In the genomic region with DNA sequence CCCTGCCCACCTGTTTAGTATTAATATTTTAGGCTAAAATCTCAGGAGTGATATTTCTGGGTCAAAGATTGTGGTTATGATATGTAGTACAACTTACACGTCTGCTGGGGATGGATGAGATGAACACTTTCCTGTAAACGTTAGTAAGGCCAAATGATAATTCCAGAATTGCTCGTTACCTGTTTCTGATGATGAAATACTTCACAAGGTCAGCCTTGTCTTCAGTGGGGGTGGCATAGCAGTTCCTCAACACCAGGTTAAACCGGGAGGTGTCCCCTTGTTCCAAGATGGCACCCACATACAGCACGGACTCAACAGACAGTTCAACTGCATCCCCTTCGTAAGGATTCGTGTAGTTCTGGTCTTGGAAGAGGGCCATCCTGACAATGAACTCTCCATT, we compare ENCODE assay signal across 32 cellular contexts. TPM values are rescaled to one million over a fixed set of nuclear protein-coding genes. Genes with fewer than 3 reads are reported as not detected.
"Had no signal": no experiment of that assay in that cellular context is flagged by ENCODE, and none has a peak within 500 bp of the region (broad histone marks: within the 10 kb centered on the region; RNA-seq: fewer than 3 reads in every experiment).

No MANE protein-coding gene starts in this region.

- H3K27me3 ChIP-seq: stomach, suprapubic skin, testis, thyroid gland, tibial artery, tibial nerve, transverse colon, upper lobe of left lung, upper lobe of right lung, uterus, vagina had no signal

- H3K4me1 ChIP-seq: stomach, suprapubic skin, testis, thyroid gland, tibial artery, tibial nerve, transverse colon, upper lobe of left lung, upper lobe of right lung, uterus, vagina had no signal

- ATAC-seq: stimulated activated effector memory CD8-positive, alpha-beta T cell treated with anti-CD3 and anti-CD28 coated beads, Interleukin-12 subunit alpha, Interleukin-12 subunit beta, amount 100 ng/mL, for 72 hours; stimulated activated memory B cell treated with anti-CD40 and anti-IgM and Interleukin-4, amounts not matched to agents 10 μg/mL and 1 μg/mL and 100 μg/mL, for 72 hours; stimulated activated naive B cell treated with anti-CD40 and anti-IgM and Interleukin-4, amounts not matched to agents 10 μg/mL and 1 μg/mL and 100 μg/mL, for 72 hours; stimulated activated naive CD8-positive, alpha-beta T cell treated with anti-CD3 and anti-CD28 coated beads, Interleukin-15, amount 100 ng/mL, for 72 hours; stimulated activated naive CD8-positive, alpha-beta T cell treated with anti-CD3 and anti-CD28 coated beads, Interleukin-15, Interleukin-2, amounts not matched to agents 100 U/mL and 50 U/mL, for 24 hours; upper lobe of right lung had no signal

- H3K9me3 ChIP-seq: stomach, suprapubic skin, testis, thoracic aorta, thyroid gland, tibial artery, tibial nerve, transverse colon, upper lobe of left lung, upper lobe of right lung, uterus, vagina had no signal

- H3K36me3 ChIP-seq: stomach, suprapubic skin, thoracic aorta, thyroid gland, tibial artery, tibial nerve, transverse colon, upper lobe of left lung, upper lobe of right lung, uterus, vagina had no signal

- H3K36me3 Mint-ChIP-seq: stimulated activated effector memory CD8-positive, alpha-beta T cell treated with anti-CD3 and anti-CD28 coated beads, Interleukin-12 subunit alpha, Interleukin-12 subunit beta, amount 100 ng/mL, for 72 hours; stimulated activated memory B cell treated with anti-CD40 and anti-IgM and Interleukin-4, amounts not matched to agents 10 μg/mL and 1 μg/mL and 100 μg/mL, for 72 hours; stimulated activated naive B cell treated with anti-CD40 and anti-IgM and Interleukin-4, amounts not matched to agents 10 μg/mL and 1 μg/mL and 100 μg/mL, for 72 hours; type B pancreatic cell had no signal

- DNase-seq: stimulated activated CD4-positive, alpha-beta T cell treated with anti-CD3 and anti-CD28 coated beads, Interleukin-2, amount 100 ng/mL, for 48 hours; stimulated activated CD4-positive, alpha-beta T cell treated with anti-CD3 and anti-CD28 coated beads, Interleukin-4, amount 100 ng/mL, for 1 hour; stimulated activated CD4-positive, alpha-beta T cell treated with anti-CD3 and anti-CD28 coated beads, Interleukin-4, amount 100 ng/mL, for 24 hours; stimulated activated CD4-positive, alpha-beta T cell treated with anti-CD3 and anti-CD28 coated beads, Interleukin-4, amount 100 ng/mL, for 4 hours; stimulated activated CD8-positive, alpha-beta memory T cell treated with anti-CD3 and anti-CD28 coated beads, Interleukin-4, amount 100 ng/mL, for 48 hours; stimulated activated naive B cell treated with anti-CD40 and anti-IgM and Interleukin-4, amounts not matched to agents 10 μg/mL and 1 μg/mL and 100 μg/mL, for 72 hours; stimulated activated naive CD4-positive, alpha-beta T cell; stimulated activated naive CD4-positive, alpha-beta T cell treated with Interleukin-2 at 50 U/mL for 16 hours; stimulated activated naive CD8-positive, alpha-beta T cell treated with anti-CD3 and anti-CD28 coated beads, Interleukin-15, amount 100 ng/mL, for 72 hours; stimulated activated naive CD8-positive, alpha-beta T cell treated with anti-CD3 and anti-CD28 coated beads, Interleukin-15, Interleukin-2, amounts not matched to agents 100 U/mL and 50 U/mL, for 24 hours; stomach; substantia nigra; testis; thyroid gland; tibial artery; transverse colon; upper lobe of left lung; upper lobe of right lung; uterus had no signal

- H3K27ac ChIP-seq: stomach, suprapubic skin, testis, thoracic aorta, thyroid gland, tibial artery, tibial nerve, transverse colon, upper lobe of left lung, upper lobe of right lung, uterus, vagina had no signal

- H3K9me3 Mint-ChIP-seq: stimulated activated naive B cell treated with anti-CD40 and anti-IgM and Interleukin-4, amounts not matched to agents 10 μg/mL and 1 μg/mL and 100 μg/mL, for 72 hours; stimulated activated naive CD8-positive, alpha-beta T cell treated with anti-CD3 and anti-CD28 coated beads, Interleukin-15, Interleukin-2, amounts not matched to agents 100 ng/mL and 50 ng/mL, for 24 hours; type B pancreatic cell had no signal

- H3K27me3 Mint-ChIP-seq: stimulated activated naive CD8-positive, alpha-beta T cell treated with anti-CD3 and anti-CD28 coated beads, Interleukin-15, amount 100 ng/mL, for 72 hours; stimulated activated naive CD8-positive, alpha-beta T cell treated with anti-CD3 and anti-CD28 coated beads, Interleukin-15, Interleukin-2, amounts not matched to agents 100 ng/mL and 50 ng/mL, for 24 hours had no signal

- H3K4me3 ChIP-seq: stomach, suprapubic skin, testis, thoracic aorta, thyroid gland, tibial artery, tibial nerve, transverse colon, upper lobe of left lung, upper lobe of right lung, uterus, vagina had no signal

- H3K4me1 Mint-ChIP-seq: stimulated activated effector memory CD8-positive, alpha-beta T cell treated with anti-CD3 and anti-CD28 coated beads, Interleukin-12 subunit alpha, Interleukin-12 subunit beta, amount 100 ng/mL, for 72 hours; stimulated activated memory B cell treated with anti-CD40 and anti-IgM and Interleukin-4, amounts not matched to agents 10 μg/mL and 1 μg/mL and 100 μg/mL, for 72 hours; stimulated activated naive B cell treated with anti-CD40 and anti-IgM and Interleukin-4, amounts not matched to agents 10 μg/mL and 1 μg/mL and 100 μg/mL, for 72 hours; stimulated activated naive CD8-positive, alpha-beta T cell treated with anti-CD3 and anti-CD28 coated beads, Interleukin-15, amount 100 ng/mL, for 72 hours had no signal

- H3K27ac Mint-ChIP-seq: stimulated activated effector memory CD8-positive, alpha-beta T cell treated with anti-CD3 and anti-CD28 coated beads, Interleukin-12 subunit alpha, Interleukin-12 subunit beta, amount 100 ng/mL, for 72 hours; stimulated activated memory B cell treated with anti-CD40 and anti-IgM and Interleukin-4, amounts not matched to agents 10 μg/mL and 1 μg/mL and 100 μg/mL, for 72 hours; stimulated activated naive B cell treated with anti-CD40 and anti-IgM and Interleukin-4, amounts not matched to agents 10 μg/mL and 1 μg/mL and 100 μg/mL, for 72 hours; stimulated activated naive CD8-positive, alpha-beta T cell treated with anti-CD3 and anti-CD28 coated beads, Interleukin-15, amount 100 ng/mL, for 72 hours; stimulated activated naive CD8-positive, alpha-beta T cell treated with anti-CD3 and anti-CD28 coated beads, Interleukin-15, Interleukin-2, amounts not matched to agents 100 ng/mL and 50 ng/mL, for 24 hours; type B pancreatic cell had no signal

- FAIRE-seq: urothelium cell line had no signal

- H3K4me3 Mint-ChIP-seq: stimulated activated effector memory CD8-positive, alpha-beta T cell treated with anti-CD3 and anti-CD28 coated beads, Interleukin-12 subunit alpha, Interleukin-12 subunit beta, amount 100 ng/mL, for 72 hours; stimulated activated memory B cell treated with anti-CD40 and anti-IgM and Interleukin-4, amounts not matched to agents 10 μg/mL and 1 μg/mL and 100 μg/mL, for 72 hours; stimulated activated naive B cell treated with anti-CD40 and anti-IgM and Interleukin-4, amounts not matched to agents 10 μg/mL and 1 μg/mL and 100 μg/mL, for 72 hours; stimulated activated naive CD8-positive, alpha-beta T cell treated with anti-CD3 and anti-CD28 coated beads, Interleukin-15, amount 100 ng/mL, for 72 hours; stimulated activated naive CD8-positive, alpha-beta T cell treated with anti-CD3 and anti-CD28 coated beads, Interleukin-15, Interleukin-2, amounts not matched to agents 100 ng/mL and 50 ng/mL, for 24 hours; type B pancreatic cell had no signal

RNA-seq across cellular contexts. Expression of gene GP2, which starts 9.3 kb away (rescaled TPM):
- total RNA-seq: subcutaneous adipose tissue, temporal lobe, upper lobe of right lung, uterus, vagina had no signal

RNA-seq across cellular contexts. Expression of gene UMOD, which starts 34.5 kb away (rescaled TPM):
- total RNA-seq: subcutaneous adipose tissue, suprapubic skin, temporal lobe, thoracic aorta, thyroid gland, tibial nerve, transverse colon, upper lobe of left lung, upper lobe of right lung, ureter, urinary bladder, uterus, vagina had no signal
- polyA plus RNA-seq: urinary bladder had no signal
